In the genomic region with DNA sequence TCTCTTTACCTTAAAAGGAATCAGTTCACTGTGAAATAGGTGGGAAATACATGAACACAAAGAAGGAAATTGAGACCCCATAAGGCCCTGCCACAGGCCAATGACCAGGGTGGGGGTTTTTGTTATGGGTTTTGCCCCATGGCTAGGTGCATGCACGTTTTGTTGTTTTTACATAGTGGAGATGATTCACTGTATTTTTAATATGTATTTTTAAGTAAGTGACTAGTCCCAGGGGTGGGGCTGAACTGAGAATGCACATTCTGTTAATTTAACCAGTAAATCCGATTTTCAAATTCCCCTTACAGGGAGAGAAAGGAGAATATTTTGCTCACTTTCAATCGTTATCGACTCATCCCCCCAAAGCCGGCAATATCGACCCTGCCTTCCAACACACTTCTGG, we compare ENCODE assay signal across 16 cellular contexts. TPM values are rescaled to one million over a fixed set of nuclear protein-coding genes. Genes with fewer than 3 reads are reported as not detected.
DNase-seq lines count a peak whose midpoint lies in the region; ATAC-seq and TF ChIP-seq lines count a peak whose summit lies in the region.
"Had no signal": no experiment of that assay in that cellular context is flagged by ENCODE, and none has a peak within 500 bp of the region (broad histone marks: within the 10 kb centered on the region; RNA-seq: fewer than 3 reads in every experiment).

No MANE protein-coding gene starts in this region.

- peak overlapping the region; percentile 68 to 76 for H3K27ac ChIP-seq in mucosa of rectum (ENCODE audit: low read depth in 2 of 2, low read length in 2 of 2)
- H3K27ac ChIP-seq: BLaER1 had no signal

- H3K4me3 ChIP-seq in mucosa of rectum (ENCODE audit: low read length in 2 of 2) = no peak overlapping the region
- H3K4me3 ChIP-seq: BLaER1 had no signal

- no peaks in the 10 kb centered on the region for H3K9me3 ChIP-seq in mucosa of rectum (ENCODE audit: control insufficient read depth in 2 of 2, low read length in 2 of 2)
- H3K9me3 ChIP-seq: BLaER1 had no signal

- peak overlapping the region in 4 of 5 experiments; percentile 85 to 98 (median 92) for H3K27ac Mint-ChIP-seq in brain
- H3K27ac Mint-ChIP-seq in type B pancreatic cell = peak overlapping the region; percentile 46
- H3K27ac Mint-ChIP-seq: H9, IgD-negative memory B cell had no signal

- H3K27me3 ChIP-seq in mucosa of rectum (ENCODE audit: control insufficient read depth in 2 of 2, insufficient read depth in 2 of 2, low read length in 2 of 2) = no peaks in the 10 kb centered on the region

- H3K4me3 Mint-ChIP-seq in brain = no peak overlapping the region
- no peak overlapping the region for H3K4me3 Mint-ChIP-seq in type B pancreatic cell
- H3K4me3 Mint-ChIP-seq: H9, IgD-negative memory B cell had no signal

- H3K9me3 Mint-ChIP-seq in brain = peaks cover 0 to 20% (median 0%) of the 10 kb centered on the region in 5 experiments
- H3K9me3 Mint-ChIP-seq in type B pancreatic cell = no peaks in the 10 kb centered on the region

- peak; percentile 41 for DNase-seq in NCI-H69 (lab: John Stamatoyannopoulos, UW)
- DNase-seq in type B pancreatic cell (ENCODE audit: extremely low spot score, unreplicated experiment) = no peak
- DNase-seq in activated CD4-positive, alpha-beta T cell treated with anti-CD3 and anti-CD28 coated beads, Interleukin-2, amount 50 U/mL, for 48 hours = no peak
- no peak for DNase-seq in 8988T
- DNase-seq: DMS153, H9, NCI-H1694, NCI-H446, NCI-H748 treated with DMSO at 0.1 percent for 48 hours, SHP77 had no signal

- peaks cover 23 to 41% of the 10 kb centered on the region in 2 donors for H3K4me1 ChIP-seq in mucosa of rectum (ENCODE audit: control insufficient read depth in 2 of 2, insufficient read depth in 2 of 2, low read length in 2 of 2)

- TF ChIP-seq CTCF in brain (conservative IDR thresholded peaks at IDR 0.05) (no peak), type B pancreatic cell (conservative IDR thresholded peaks at IDR 0.05) (no peak)

- H3K36me3 Mint-ChIP-seq in brain (no peaks in the 10 kb centered on the region), type B pancreatic cell (no peaks in the 10 kb centered on the region)

- H3K36me3 ChIP-seq in mucosa of rectum (ENCODE audit: control insufficient read depth in 2 of 2, insufficient read depth in 2 of 2, low read length in 2 of 2) = no peaks in the 10 kb centered on the region
- H3K36me3 ChIP-seq: BLaER1 had no signal

- ATAC-seq in HG03159 (IDR thresholded peaks at IDR 0.05; ENCODE audit: unreplicated experiment) = no peak

- H3K27me3 Mint-ChIP-seq in brain = peaks cover 8% of the 10 kb centered on the region
- H3K27me3 Mint-ChIP-seq in type B pancreatic cell = peaks cover 38% of the 10 kb centered on the region

- H3K9ac ChIP-seq in mucosa of rectum (ENCODE audit: low read depth in 1 of 2, low read length in 2 of 2) = peak overlapping the region in 1 of 2 donors; percentile 18
- H3K9ac ChIP-seq: BLaER1 had no signal

- peaks cover 93% of the 10 kb centered on the region for H3K4me1 Mint-ChIP-seq in brain
- peaks cover 62% of the 10 kb centered on the region for H3K4me1 Mint-ChIP-seq in type B pancreatic cell (ENCODE audit: unreplicated experiment)
- H3K4me1 Mint-ChIP-seq: IgD-negative memory B cell had no signal

RNA-seq across cellular contexts. Expression of a gene that starts 51.0 kb away (rescaled TPM):
- 233 TPM for polyA plus RNA-seq in brain (ENCODE audit: insufficient read depth, low read depth, low replicate concordance)
- 149 and 405 TPM in 2 replicates for total RNA-seq in type B pancreatic cell (ENCODE audit: low replicate concordance)
- total RNA-seq: HT-29 had no signal
- polyA plus RNA-seq: IgD-negative memory B cell had no signal
